In the genomic region with DNA sequence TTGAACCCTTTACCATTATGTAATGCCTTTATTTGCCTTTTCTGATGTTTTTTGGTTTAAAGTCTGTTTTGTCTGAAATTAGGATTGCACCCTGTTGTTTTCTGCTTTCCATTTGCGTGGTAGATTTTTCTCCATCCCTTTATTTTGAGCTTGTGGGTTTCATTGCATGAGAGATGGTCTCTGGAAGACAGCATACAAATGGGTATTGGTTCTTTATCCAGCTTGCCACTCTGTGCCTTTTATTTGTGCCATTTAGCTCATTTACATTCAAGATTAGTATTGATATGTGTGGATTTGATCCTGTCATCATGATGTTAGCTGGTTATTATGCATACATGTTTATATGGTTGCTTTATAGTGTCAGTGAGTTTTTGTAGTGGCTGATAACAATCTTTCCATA, we compare ENCODE assay signal across 27 cellular contexts.
DNase-seq lines count a peak whose midpoint lies in the region; TF ChIP-seq lines count a peak whose summit lies in the region.
"Had no signal": no experiment of that assay in that cellular context is flagged by ENCODE, and none has a peak within 500 bp of the region (broad histone marks: within the 10 kb centered on the region; RNA-seq: fewer than 3 reads in every experiment).

No MANE protein-coding gene starts in this region.

- POLR2A ChIA-PET in HEK293 (lab: Yijun Ruan, JAX), result no interaction called here

- H3K4me3 ChIP-seq in HEK293 (ENCODE audit: low read depth, low read length) (no peak overlapping the region), colonic mucosa (no peak overlapping the region)
- H3K4me3 ChIP-seq: A549; BLaER1; BLaER1 treated with 17β-estradiol and CSF1 and Interleukin-3, amounts not matched to agents 10 nM and 100 nM had no signal

- H3K9me3 ChIP-seq in HEK293 (ENCODE audit: control insufficient read depth, insufficient read depth, low read depth, low read length) (no peaks in the 10 kb centered on the region), colonic mucosa (no peaks in the 10 kb centered on the region)
- H3K9me3 ChIP-seq: A549, BE2C, Caco-2 had no signal

- H3K4me1 ChIP-seq in HEK293 (ENCODE audit: control insufficient read depth, insufficient read depth, low read length), result no peaks in the 10 kb centered on the region
- no peaks in the 10 kb centered on the region for H3K4me1 ChIP-seq in colonic mucosa
- H3K4me1 ChIP-seq: A549; BE2C; BLaER1; BLaER1 treated with 17β-estradiol and CSF1 and Interleukin-3, amounts not matched to agents 10 nM and 100 nM; Caco-2 had no signal

- no peak for DNase-seq in colonic mucosa
- DNase-seq: 8988T; ACHN; AML-193; BE2C; C1 segment of cervical spinal cord; Caco-2; Calu3; CD4-positive, alpha-beta memory T cell; CD4-positive, alpha-beta T cell; CD4-positive, CD25-positive, alpha-beta regulatory T cell; CD8-positive, alpha-beta memory T cell; CD8-positive, alpha-beta T cell; COR-L47; DMS 273 treated with DMSO at 0.1 percent for 48 hours; DMS153; DMS53; DMS79; DMS79 treated with DMSO at 0.1 percent for 48 hours; DND-41; EL had no signal

- TF ChIP-seq CTCF in HEK293 (tag by site-specific recombination; IDR thresholded peaks at IDR 0.05) (no peak), colonic mucosa (IDR thresholded peaks at IDR 0.05) (no peak)

- H3K9ac ChIP-seq in colonic mucosa (ENCODE audit: low read depth in 2 of 2, low read length in 2 of 2), result no peak overlapping the region
- H3K9ac ChIP-seq: BLaER1; BLaER1 treated with 17β-estradiol and CSF1 and Interleukin-3, amounts not matched to agents 10 nM and 100 nM had no signal

- intact Hi-C loops in colonic mucosa (cut with DNase I), result no loop called here

- CTCF ChIA-PET in HEK293 (lab: Yijun Ruan, JAX), result interaction anchor here (0.6 to 0.7 kb wide), 2 partner anchors 243 to 1964 kb away, joined by 4 read pairs; no protein-coding TSS in a partner anchor

- no peak overlapping the region for H3K27ac ChIP-seq in HEK293 (ENCODE audit: extremely low read depth, low read depth, low read length)
- H3K27ac ChIP-seq in colonic mucosa, result no peak overlapping the region
- H3K27ac ChIP-seq: 22Rv1; A549; BLaER1; BLaER1 treated with 17β-estradiol and CSF1 and Interleukin-3, amounts not matched to agents 10 nM and 100 nM; C4-2B had no signal

- no peaks in the 10 kb centered on the region for H3K36me3 ChIP-seq in HEK293 (ENCODE audit: control insufficient read depth in 2 of 2, insufficient read depth in 1 of 2, low read length in 2 of 2)
- H3K36me3 ChIP-seq in colonic mucosa, result no peaks in the 10 kb centered on the region
- H3K36me3 ChIP-seq: BE2C; BLaER1; BLaER1 treated with 17β-estradiol and CSF1 and Interleukin-3, amounts not matched to agents 10 nM and 100 nM had no signal

- no peaks in the 10 kb centered on the region for H3K27me3 ChIP-seq in colonic mucosa
- H3K27me3 ChIP-seq: BE2C; BLaER1; BLaER1 treated with 17β-estradiol and CSF1 and Interleukin-3, amounts not matched to agents 10 nM and 100 nM had no signal

TF ChIP-seq in HEK293, 187 proteins besides CTCF, POLR2A, EP300 and RAD21:
- TF ChIP-seq ZNF202 (tag by site-specific recombination; IDR thresholded peaks at IDR 0.05; ENCODE audit: borderline replicate concordance) (no peak), ZNF350 (tag by site-specific recombination; IDR thresholded peaks at IDR 0.05) (no peak), ZNF529 (tag by site-specific recombination; IDR thresholded peaks at IDR 0.05; ENCODE audit: insufficient replicate concordance) (peak; percentile 67), ZNF624 (tag by site-specific recombination; IDR thresholded peaks at IDR 0.05) (no peak), ZNF558 (tag by site-specific recombination; IDR thresholded peaks at IDR 0.05) (peak; percentile 37; the same call in 1 of the 2 replicates), SETDB1 (IDR thresholded peaks at IDR 0.05; ENCODE audit: insufficient read length, low read length) (peak; percentile 90)
